Comparison of ENCODE assay signal across 25 cellular contexts in genomic region chr7:10802011-10802410, GRCh38.
"Had no signal": no experiment of that assay in that cellular context is flagged by ENCODE, and none has a peak within 500 bp of the region (broad histone marks: within the 10 kb centered on the region; RNA-seq: fewer than 3 reads in every experiment).

No MANE protein-coding gene starts in this region.

- H3K36me3 ChIP-seq: SJCRH30 had no signal

- ATAC-seq: activated naive CD4-positive, alpha-beta T cell treated with anti-CD3 and anti-CD28 coated beads, Interleukin-2, amount 50 U/mL, for 72 hours; activated T-cell treated with anti-CD3 and anti-CD28 coated beads, Interleukin-2, amount 50 U/mL, for 4 hours; Panc1 had no signal

- H3K27ac Mint-ChIP-seq: activated CD4-positive, alpha-beta memory T cell treated with anti-CD3 and anti-CD28 coated beads for 36 hours; activated CD4-positive, alpha-beta T cell treated with anti-CD3 and anti-CD28 coated beads, Interleukin-2, amount 10 ng/mL, durations not matched to agents 7 days and 5 days; activated naive CD4-positive, alpha-beta T cell treated with anti-CD3 and anti-CD28 coated beads, Interleukin-2, amount 50 U/mL, for 72 hours had no signal

- H3K36me3 Mint-ChIP-seq: activated CD4-positive, alpha-beta memory T cell treated with anti-CD3 and anti-CD28 coated beads for 36 hours; activated naive CD4-positive, alpha-beta T cell treated with anti-CD3 and anti-CD28 coated beads, Interleukin-2, amount 50 U/mL, for 72 hours had no signal

- H3K27me3 ChIP-seq: SJCRH30 had no signal

- H3K9ac ChIP-seq: SK-N-SH had no signal

- H3K9me3 ChIP-seq: SJCRH30, SK-N-SH had no signal

- DNase-seq: activated CD4-positive, alpha-beta memory T cell treated with anti-CD3 and anti-CD28 coated beads for 36 hours; activated CD4-positive, alpha-beta T cell treated with anti-CD3 and anti-CD28 coated beads, Interleukin-2, amount 10 ng/mL, durations not matched to agents 7 days and 5 days; activated CD4-positive, CD25-positive, alpha-beta regulatory T cell; activated CD8-positive, alpha-beta memory T cell treated with anti-CD3 and anti-CD28 coated beads for 24 hours; activated effector memory CD4-positive, alpha-beta T cell treated with anti-CD3 and anti-CD28 coated beads, Interleukin-2, amount 50 U/mL, for 16 hours; activated naive CD4-positive, alpha-beta T cell treated with Interleukin-2 at 50 U/mL for 16 hours; activated T-cell treated with anti-CD3 and anti-CD28 coated beads, Interleukin-2, amount 50 U/mL, for 4 hours; amygdala; Kasumi-1; KBM-7; NCI-H1048; NCI-H1930; NCI-H2171 treated with DMSO at 0.1 percent for 48 hours; NCI-H226; NCI-H526; NCI-H774; OCI-M1; Right ventricle myocardium superior; RPMI8226; SK-N-SH; T-helper 1 cell had no signal

- H3K27me3 Mint-ChIP-seq: activated CD4-positive, alpha-beta T cell treated with anti-CD3 and anti-CD28 coated beads, Interleukin-2, amount 10 ng/mL, durations not matched to agents 7 days and 5 days had no signal

- H3K27ac ChIP-seq: SJCRH30, VCaP had no signal

- H3K4me2 ChIP-seq: SK-N-SH had no signal

- H3K4me3 ChIP-seq: SJCRH30 had no signal

- H3K4me3 Mint-ChIP-seq: activated CD4-positive, alpha-beta memory T cell treated with anti-CD3 and anti-CD28 coated beads for 36 hours; activated CD4-positive, alpha-beta T cell treated with anti-CD3 and anti-CD28 coated beads, Interleukin-2, amount 10 ng/mL, durations not matched to agents 7 days and 5 days; activated T-cell treated with anti-CD3 and anti-CD28 coated beads, Interleukin-2, amount 50 U/mL, for 4 hours had no signal

- H3K4me1 Mint-ChIP-seq: activated CD4-positive, alpha-beta T cell treated with anti-CD3 and anti-CD28 coated beads, Interleukin-2, amount 10 ng/mL, durations not matched to agents 7 days and 5 days had no signal

- H3K9me3 Mint-ChIP-seq: activated CD4-positive, alpha-beta memory T cell treated with anti-CD3 and anti-CD28 coated beads for 36 hours; activated CD4-positive, alpha-beta T cell treated with anti-CD3 and anti-CD28 coated beads, Interleukin-2, amount 10 ng/mL, durations not matched to agents 7 days and 5 days; activated naive CD4-positive, alpha-beta T cell treated with anti-CD3 and anti-CD28 coated beads, Interleukin-2, amount 50 U/mL, for 72 hours; activated T-cell treated with anti-CD3 and anti-CD28 coated beads, Interleukin-2, amount 50 U/mL, for 4 hours had no signal
